In the genomic region with DNA sequence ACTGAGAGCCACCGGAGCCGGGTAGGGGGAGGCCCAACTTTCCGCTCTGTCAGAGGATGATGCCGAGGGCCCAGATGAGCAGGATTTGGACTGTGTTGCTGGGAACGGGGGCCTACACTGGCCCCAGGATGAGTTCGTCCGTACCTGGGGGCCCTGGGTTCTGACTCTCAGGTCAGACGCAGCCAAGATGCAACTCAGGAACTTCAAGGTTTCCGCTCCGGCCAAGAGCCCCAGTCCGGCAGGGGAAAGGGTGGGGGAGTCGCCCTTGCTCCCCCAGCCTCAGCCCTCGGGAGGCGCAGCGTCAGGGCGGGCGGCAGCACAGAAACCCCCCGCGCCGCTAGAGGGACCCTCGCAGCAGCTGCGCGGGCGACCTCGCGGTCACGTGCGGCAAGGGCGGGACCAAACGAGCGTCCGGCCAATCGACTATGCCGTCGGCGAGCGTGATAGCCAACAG, we compare ENCODE assay signal across 8 cellular contexts. TPM values are rescaled to one million over a fixed set of nuclear protein-coding genes. Genes with fewer than 3 reads are reported as not detected.
DNase-seq lines count a peak whose midpoint lies in the region; ATAC-seq and TF ChIP-seq lines count a peak whose summit lies in the region.

No MANE protein-coding gene starts in this region.

- H3F3A ChIP-seq in SK-N-SH (replicated peaks; ENCODE audit: insufficient read depth) = peaks cover 16% of the 10 kb centered on the region

- CTCF ChIA-PET in SK-N-SH (lab: Yijun Ruan, JAX) = interaction anchor here (0.6 to 4.9 kb wide), 57 partner anchors 9 to 1726 kb away, joined by 3 to 56 read pairs (median 5); partner anchors contain the start of genes ATG2A, BATF2, CDCA5 and FAU

- no peak; the same call in 1 of the 2 replicates for TF ChIP-seq RAD21 in SK-N-SH (IDR thresholded peaks at IDR 0.05; ENCODE audit: low read length)

- H3K9me2 ChIP-seq in SK-N-SH = no peaks in the 10 kb centered on the region

- H3K9ac ChIP-seq in SK-N-SH = peak overlapping the region; percentile 89

- H3K27me3 ChIP-seq in SK-N-SH (ENCODE audit: insufficient read depth) (no peaks in the 10 kb centered on the region), prostate gland (replicated peaks; ENCODE audit: insufficient read depth) (no peaks in the 10 kb centered on the region), aorta (ENCODE audit: control insufficient read depth in 1 of 2, insufficient read depth in 2 of 2, low read length in 1 of 2) (no peaks in the 10 kb centered on the region)

- H3K4me3 ChIP-seq in LNCaP clone FGC (ENCODE audit: low read depth, low read length) (peak overlapping the region; percentile 79), SK-N-SH (ENCODE audit: low read depth in 2 of 2, low read length in 1 of 2) (peak overlapping the region; percentile 69 to 70), prostate gland (peak overlapping the region; percentile 68 to 76), aorta (ENCODE audit: low read length in 2 of 2) (peak overlapping the region; percentile 62 to 88)

- H3K27ac ChIP-seq in SK-N-SH (ENCODE audit: low read depth in 2 of 2, low read length in 1 of 2) (peak overlapping the region; percentile 95), prostate gland (peak overlapping the region; percentile 99), aorta (ENCODE audit: low read depth in 1 of 2, low read length in 2 of 2) (peak overlapping the region; percentile 94 to 97)

- ATAC-seq in left ventricle myocardium superior = peak; percentile 96
- ATAC-seq in aorta (ENCODE audit: low FRiP score) = peak; percentile 95

- no peak for TF ChIP-seq EP300 in SK-N-SH (IDR thresholded peaks at IDR 0.05; ENCODE audit: borderline replicate concordance in 1 of 2, low read depth in 1 of 2, low read length in 1 of 2)

- peak overlapping the region; percentile 88 for H3K4me2 ChIP-seq in SK-N-SH

- DNase-seq in GM04504 (ENCODE audit: low read depth) (peak; percentile 74), GOT3 (lab: John Stamatoyannopoulos, UW) (peak; percentile 46), LNCaP clone FGC (ENCODE audit: low read depth) (peak; percentile 53), SK-N-SH (peak; percentile 98), amniotic epithelial cell (ENCODE audit: low read depth) (peak; percentile 79), left ventricle myocardium superior (peak; percentile 97), prostate gland (ENCODE audit: low spot score) (peak; percentile 88), aorta (peak; percentile 95 to 96)

- peak; percentile 73 for TF ChIP-seq CTCF in LNCaP clone FGC (IDR thresholded peaks at IDR 0.05; ENCODE audit: control insufficient read depth, extremely low read depth, insufficient read depth)
- TF ChIP-seq CTCF in SK-N-SH (IDR thresholded peaks at IDR 0.05) = peak; percentile 70
- TF ChIP-seq CTCF in prostate gland (IDR thresholded peaks at IDR 0.05) = peak in 2 of 4 experiments; percentile 89 to 90

- no peaks in the 10 kb centered on the region for H3K9me3 ChIP-seq in SK-N-SH
- H3K9me3 ChIP-seq in prostate gland = no peaks in the 10 kb centered on the region
- no peaks in the 10 kb centered on the region for H3K9me3 ChIP-seq in aorta (ENCODE audit: control insufficient read depth, low read length)

- peak overlapping the region; percentile 95; the same call in 1 of the 2 replicates for H2AFZ ChIP-seq in SK-N-SH (ENCODE audit: low read depth)

- H3K4me1 ChIP-seq in SK-N-SH (ENCODE audit: control insufficient read depth in 1 of 2, insufficient read depth in 2 of 2, low read depth in 1 of 2, low read length in 1 of 2) (peaks cover 4% of the 10 kb centered on the region in 2 experiments; a peak in 2 of 4 replicates), prostate gland (replicated peaks) (no peaks in the 10 kb centered on the region), aorta (ENCODE audit: control insufficient read depth in 1 of 2, insufficient read depth in 2 of 2, low read length in 2 of 2) (no peaks in the 10 kb centered on the region)

- 0% methylated on average over 2 of the region's 37 CpGs for WGBS in SK-N-SH (ENCODE audit: low lambda C conversion rate)
- 0% methylated on average over 33 of the region's 37 CpGs for WGBS in prostate gland
- WGBS in aorta, 2 donors = 0 to 1% methylated on average over 37 of the region's 37 CpGs

- intact Hi-C loops in left ventricle myocardium superior (cut with micrococcal nuclease) (no loop called here), prostate gland (cut with DNase I) (loop anchor here (1.0 to 2.0 kb wide), 2 partner anchors 97 to 105 kb away; partner anchors contain the start of gene ATG2A), aorta (cut with DNase I) (loop anchor here (2.0 to 5.0 kb wide), 2 partner anchors 103 to 104 kb away; partner anchors contain the start of gene ZNHIT2 (in 2 of the 2))

- POLR2A ChIA-PET in SK-N-SH (lab: Yijun Ruan, JAX) = interaction anchor here (0.5 to 1.2 kb wide), 6 partner anchors 12 to 219 kb away, joined by 3 to 8 read pairs (median 4); no protein-coding TSS in a partner anchor

- no peaks in the 10 kb centered on the region for H4K20me1 ChIP-seq in SK-N-SH (ENCODE audit: insufficient read depth)

- peaks cover 24% of the 10 kb centered on the region; the same call in 1 of the 2 replicates for H3K79me2 ChIP-seq in SK-N-SH (ENCODE audit: insufficient read depth)

- H3K36me3 ChIP-seq in SK-N-SH (replicated peaks in 1 of 2; ENCODE audit: control insufficient read depth in 1 of 2, insufficient read depth in 2 of 2, low read length in 1 of 2) (peaks cover 0 to 8% of the 10 kb centered on the region in 2 experiments), prostate gland (no peaks in the 10 kb centered on the region), aorta (ENCODE audit: control insufficient read depth in 1 of 2, insufficient read depth in 2 of 2, low read length in 1 of 2) (no peaks in the 10 kb centered on the region)

- TF ChIP-seq POLR2A in prostate gland (IDR thresholded peaks at IDR 0.05) = no peak

TF ChIP-seq in SK-N-SH, 30 proteins besides CTCF, POLR2A, EP300 and RAD21 (continues in another document):
- TF ChIP-seq REST (IDR thresholded peaks at IDR 0.05; ENCODE audit: low read depth, low read length) (no peak), USF2 (IDR thresholded peaks at IDR 0.05; ENCODE audit: borderline replicate concordance, low read depth, low read length) (peak; percentile 89)

RNA-seq across cellular contexts. Expression of gene ARL2, which starts 0.2 kb away (rescaled TPM):
- 252 and 278 TPM in 2 replicates for polyA plus RNA-seq in SK-N-SH (2012; rRNA removed)
- polyA plus RNA-seq in SK-N-SH (2012; cell fraction: cytosol; rRNA removed) = 159 and 201 TPM in 2 replicates
- polyA plus RNA-seq in SK-N-SH (2012; cell fraction: nucleus; rRNA removed) = 94.3 and 99.8 TPM in 2 replicates
- 115 TPM for total RNA-seq in left ventricle myocardium superior
- total RNA-seq in prostate gland = 100 to 1,000 TPM in 1 of 2 donors, 10 to 100 TPM in 1; 86.5 to 135 TPM
- total RNA-seq in aorta = 10 to 100 TPM; 96.3 to 98.5 TPM
- 100 to 1,000 TPM; 151 to 175 TPM for polyA plus RNA-seq in aorta

RNA-seq across cellular contexts. Expression of gene SNX15, which starts 13.5 kb away (rescaled TPM):
- 9.0 and 17.2 TPM in 2 replicates for polyA plus RNA-seq in SK-N-SH (2012; rRNA removed)
- polyA plus RNA-seq in SK-N-SH (2012; cell fraction: cytosol; rRNA removed) = 9.4 and 11.4 TPM in 2 replicates
- 13.5 and 15.0 TPM in 2 replicates for polyA plus RNA-seq in SK-N-SH (2012; cell fraction: nucleus; rRNA removed)
- total RNA-seq in left ventricle myocardium superior = 19.3 TPM
- total RNA-seq in prostate gland = 10 to 100 TPM; 23.4 to 25.2 TPM
- 10 to 100 TPM; 19.9 to 26.1 TPM for total RNA-seq in aorta
- polyA plus RNA-seq in aorta = 10 to 100 TPM; 21.7 to 26.2 TPM

RNA-seq across cellular contexts. Expression of gene BATF2, which starts 16.9 kb away (rescaled TPM):
- 0.20 and 0.28 TPM in 2 replicates for polyA plus RNA-seq in SK-N-SH (2012; rRNA removed)
- 0.08 and 0.16 TPM in 2 replicates for polyA plus RNA-seq in SK-N-SH (2012; cell fraction: cytosol; rRNA removed)
- polyA plus RNA-seq in SK-N-SH (2012; cell fraction: nucleus; rRNA removed) = 0.13 and 0.15 TPM in 2 replicates
- total RNA-seq in left ventricle myocardium superior = 1.2 TPM
- 1 to 10 TPM; 1.5 TPM for total RNA-seq in prostate gland
- 1 to 10 TPM; 2.5 to 3.6 TPM for total RNA-seq in aorta
- polyA plus RNA-seq in aorta = 1 to 10 TPM; 1.4 to 1.9 TPM

RNA-seq across cellular contexts. Expression of gene SAC3D1, which starts 27.3 kb away (rescaled TPM):
- polyA plus RNA-seq in SK-N-SH (2012; rRNA removed) = 13.1 and 22.5 TPM in 2 replicates
- polyA plus RNA-seq in SK-N-SH (2012; cell fraction: cytosol; rRNA removed) = 12.8 and 17.6 TPM in 2 replicates
- polyA plus RNA-seq in SK-N-SH (2012; cell fraction: nucleus; rRNA removed) = 14.0 and 30.2 TPM in 2 replicates
- total RNA-seq in left ventricle myocardium superior = 7.5 TPM
- 10 to 100 TPM; 25.0 to 29.4 TPM for total RNA-seq in prostate gland
- 1 to 10 TPM; 3.6 to 4.9 TPM for total RNA-seq in aorta
- polyA plus RNA-seq in aorta = 1 to 10 TPM; 5.4 to 7.5 TPM

RNA-seq across cellular contexts. Expression of gene MAJIN, which starts 41.8 kb away (rescaled TPM):
- polyA plus RNA-seq in SK-N-SH (2012; rRNA removed) (not detected in 2 replicates), aorta (not detected)
- not detected in 2 replicates for polyA plus RNA-seq in SK-N-SH (2012; cell fraction: cytosol; rRNA removed)
- not detected in 2 replicates for polyA plus RNA-seq in SK-N-SH (2012; cell fraction: nucleus; rRNA removed)
- total RNA-seq in left ventricle myocardium superior (not detected), prostate gland (1 to 10 TPM in 1 of 2 donors, not detected in 1; 7.4 TPM), aorta (not detected)

Comparison
In these comparisons a context has a peak if more than half of its experiments do, and no peak if none do; other contexts are left out.
1. Peak in every context shown above with its lines: DNase-seq, ATAC-seq, H3K4me3 ChIP-seq and H3K27ac ChIP-seq.
2. DNase-seq: peak in every context shown above with its lines; median percentile 98 in SK-N-SH; 97 in left ventricle myocardium superior; 96 in aorta; 88 in prostate gland; 79 in amniotic epithelial cell; 74 in GM04504; 53 in LNCaP clone FGC; 46 in GOT3.